In genomic region chr2:149020432-149020851, GRCh38 we compare ENCODE assay signal across 1 cellular context.
A peak's percentile ranks its signal among the peaks of the same experiment; 100 is the strongest.
TF ChIP-seq lines count a peak whose summit lies in the region.

No MANE protein-coding gene starts in this region.

TF ChIP-seq in GM12878, 131 proteins besides CTCF, POLR2A, EP300 and RAD21 (continued from another document and continues in another):
- no peak for TF ChIP-seq REST (IDR thresholded peaks at IDR 0.05; ENCODE audit: low read depth, low read length)
- TF ChIP-seq RFX5 (IDR thresholded peaks at IDR 0.05; ENCODE audit: low read depth, low read length): no peak
- TF ChIP-seq SMAD1 (IDR thresholded peaks at IDR 0.05; ENCODE audit: low read depth, partially characterized antibody): no peak
- TF ChIP-seq CBX5 (IDR thresholded peaks at IDR 0.05; ENCODE audit: low read depth): no peak
- no peak for TF ChIP-seq BRCA1 (IDR thresholded peaks at IDR 0.05; ENCODE audit: low read depth, low read length)
- 0 out of 2 replicates have a peak, but pooled peaks have one; percentile 24 for TF ChIP-seq ZNF207 (IDR thresholded peaks at IDR 0.05; ENCODE audit: borderline replicate concordance)
- TF ChIP-seq GABPA (IDR thresholded peaks at IDR 0.05; ENCODE audit: low read depth): no peak
- no peak for TF ChIP-seq HDGF (IDR thresholded peaks at IDR 0.05)
- TF ChIP-seq CHD1 (IDR thresholded peaks at IDR 0.05; ENCODE audit: low read depth, low read length): no peak
- TF ChIP-seq ZNF622 (IDR thresholded peaks at IDR 0.05): no peak
- TF ChIP-seq RUNX3 (IDR thresholded peaks at IDR 0.05; ENCODE audit: low read length): peak; percentile 67
- TF ChIP-seq CEBPZ (IDR thresholded peaks at IDR 0.05; ENCODE audit: low read depth, low read length): no peak
- no peak for TF ChIP-seq IRF3 (IDR thresholded peaks at IDR 0.05)
- no peak for TF ChIP-seq CUX1 (IDR thresholded peaks at IDR 0.05; ENCODE audit: insufficient replicate concordance, low read depth, low read length)
- TF ChIP-seq SIX5 (IDR thresholded peaks at IDR 0.05; ENCODE audit: low read depth, low read length, severe bottlenecking): no peak
- TF ChIP-seq EZH2 (IDR thresholded peaks at IDR 0.05; ENCODE audit: borderline replicate concordance, control insufficient read depth, low read depth, low read length): no peak
- TF ChIP-seq ESRRA (IDR thresholded peaks at IDR 0.05; ENCODE audit: low read length): no peak
- no peak for TF ChIP-seq POLR2AphosphoS2 (IDR thresholded peaks at IDR 0.05; ENCODE audit: low read depth, low read length)
- TF ChIP-seq HSF1 (IDR thresholded peaks at IDR 0.05; ENCODE audit: low read depth, low read length): no peak
- TF ChIP-seq ATF3 (IDR thresholded peaks at IDR 0.05; ENCODE audit: borderline replicate concordance, extremely low read depth, low read depth, low read length): no peak
- TF ChIP-seq CHD4 (IDR thresholded peaks at IDR 0.05): no peak
- TF ChIP-seq NFIC (IDR thresholded peaks at IDR 0.05; ENCODE audit: low read depth, low read length): no peak
- TF ChIP-seq USF2 (IDR thresholded peaks at IDR 0.05; ENCODE audit: borderline replicate concordance, low read depth, low read length): no peak
- TF ChIP-seq JUND (IDR thresholded peaks at IDR 0.05; ENCODE audit: low read depth, low read length): no peak
- TF ChIP-seq SUPT20H (IDR thresholded peaks at IDR 0.05; ENCODE audit: borderline replicate concordance, control insufficient read depth, low read depth, low read length): no peak
- TF ChIP-seq BCL3 (IDR thresholded peaks at IDR 0.05; ENCODE audit: borderline replicate concordance, insufficient read depth, low read depth, low read length, poor library complexity, severe bottlenecking): peak; percentile 61
- TF ChIP-seq IKZF2 (IDR thresholded peaks at IDR 0.05): peak; percentile 22 to 58
- TF ChIP-seq IRF4 (IDR thresholded peaks at IDR 0.05; ENCODE audit: low read depth, low read length): peak; percentile 79
- no peak for TF ChIP-seq FOS (IDR thresholded peaks at IDR 0.05; ENCODE audit: borderline replicate concordance, extremely low read depth, insufficient read length)
- TF ChIP-seq ZBTB4 (CRISPR knock-in tag; IDR thresholded peaks at IDR 0.05): no peak
- no peak for TF ChIP-seq HDAC2 (IDR thresholded peaks at IDR 0.05)
- TF ChIP-seq SPI1 (IDR thresholded peaks at IDR 0.05; ENCODE audit: borderline replicate concordance, insufficient read depth, low read depth, low read length): no peak
- TF ChIP-seq RELA (IDR thresholded peaks at IDR 0.05; ENCODE audit: borderline replicate concordance, partially characterized antibody): no peak
- no peak for TF ChIP-seq RELB (IDR thresholded peaks at IDR 0.05; ENCODE audit: low read depth)
- TF ChIP-seq SRF (IDR thresholded peaks at IDR 0.05; ENCODE audit: low read depth in 2 of 2, low read length in 2 of 2): no peak
